8 cellular contexts compared by ENCODE assay signal in genomic region chr12:123457980-123458779, GRCh38. TPM values are rescaled to one million over a fixed set of nuclear protein-coding genes. Genes with fewer than 3 reads are reported as not detected.
DNase-seq lines count a peak whose midpoint lies in the region; ATAC-seq and TF ChIP-seq lines count a peak whose summit lies in the region.

Gene SNRNP35 (plus strand): TSS chr12:123458139. CDS start chr12:123465541, 7,402 bp downstream.

- ATAC-seq in GM21423 (IDR thresholded peaks at IDR 0.05; ENCODE audit: unreplicated experiment): peak; percentile 53
- peak; percentile 82 to 84 for ATAC-seq in naive thymus-derived CD8-positive, alpha-beta T cell
- peak; percentile 87 for ATAC-seq in stimulated activated memory B cell treated with anti-CD40 and anti-IgM and Interleukin-4, amounts not matched to agents 10 μg/mL and 1 μg/mL and 100 μg/mL, for 72 hours

- H3K4me1 Mint-ChIP-seq in activated T-helper 2 cell treated with anti-CD3 and anti-CD28 coated beads, Interferon-gamma antibody, Interleukin-2, Interleukin-4, amounts not matched to agents 10 μg/mL and 5 μg/mL and 100 μg/mL, durations not matched to agents 14 hours and 24 hours and 36 hours (ENCODE audit: low read depth): peaks cover 15% of the 10 kb centered on the region
- H3K4me1 Mint-ChIP-seq in naive thymus-derived CD8-positive, alpha-beta T cell: peaks cover 14 to 41% (median 28%) of the 10 kb centered on the region in 4 donors
- H3K4me1 Mint-ChIP-seq in stimulated activated memory B cell treated with anti-CD40 and anti-IgM and Interleukin-4, amounts not matched to agents 10 μg/mL and 1 μg/mL and 100 μg/mL, for 72 hours: peaks cover 32% of the 10 kb centered on the region

- H3K27me3 Mint-ChIP-seq in activated T-helper 2 cell treated with anti-CD3 and anti-CD28 coated beads, Interferon-gamma antibody, Interleukin-2, Interleukin-4, amounts not matched to agents 10 μg/mL and 5 μg/mL and 100 μg/mL, durations not matched to agents 14 hours and 24 hours and 36 hours (ENCODE audit: low read depth): no peaks in the 10 kb centered on the region
- H3K27me3 Mint-ChIP-seq in naive thymus-derived CD8-positive, alpha-beta T cell: no peaks in the 10 kb centered on the region
- H3K27me3 Mint-ChIP-seq in stimulated activated memory B cell treated with anti-CD40 and anti-IgM and Interleukin-4, amounts not matched to agents 10 μg/mL and 1 μg/mL and 100 μg/mL, for 72 hours: no peaks in the 10 kb centered on the region

- DNase-seq in COLO829 (ENCODE audit: low spot score) (peak; percentile 69), RWPE1 (ENCODE audit: low spot score) (peak; percentile 52), fibroblast of peridontal ligament (ENCODE audit: extremely low read depth) (peak; percentile 88)
- peak; percentile 81 for DNase-seq in activated T-helper 2 cell treated with anti-CD3 and anti-CD28 coated beads, Interferon-gamma antibody, Interleukin-2, Interleukin-4, amounts not matched to agents 10 μg/mL and 5 μg/mL and 100 μg/mL, durations not matched to agents 14 hours and 24 hours and 36 hours (ENCODE audit: low spot score)
- DNase-seq in naive thymus-derived CD8-positive, alpha-beta T cell: peak; percentile 77 to 98 (median 83)

- CTCF ChIA-PET in RWPE1 (lab: Yijun Ruan, JAX): interaction anchor here (0.6 to 0.7 kb wide), 2 partner anchors 36 to 1054 kb away, joined by 3 read pairs; no protein-coding TSS in a partner anchor

- peak within 1 kb of the TSS; percentile 99 for H3K27ac Mint-ChIP-seq in activated T-helper 2 cell treated with anti-CD3 and anti-CD28 coated beads, Interferon-gamma antibody, Interleukin-2, Interleukin-4, amounts not matched to agents 10 μg/mL and 5 μg/mL and 100 μg/mL, durations not matched to agents 14 hours and 24 hours and 36 hours
- peak within 1 kb of the TSS; percentile 100 for H3K27ac Mint-ChIP-seq in naive thymus-derived CD8-positive, alpha-beta T cell
- H3K27ac Mint-ChIP-seq in stimulated activated memory B cell treated with anti-CD40 and anti-IgM and Interleukin-4, amounts not matched to agents 10 μg/mL and 1 μg/mL and 100 μg/mL, for 72 hours: peak within 1 kb of the TSS; percentile 100

- peaks cover 22% of the 10 kb centered on the region for H3K36me3 Mint-ChIP-seq in activated T-helper 2 cell treated with anti-CD3 and anti-CD28 coated beads, Interferon-gamma antibody, Interleukin-2, Interleukin-4, amounts not matched to agents 10 μg/mL and 5 μg/mL and 100 μg/mL, durations not matched to agents 14 hours and 24 hours and 36 hours (ENCODE audit: low read depth)
- peaks cover 1 to 28% (median 4%) of the 10 kb centered on the region in 3 donors for H3K36me3 Mint-ChIP-seq in naive thymus-derived CD8-positive, alpha-beta T cell
- peaks cover 16% of the 10 kb centered on the region for H3K36me3 Mint-ChIP-seq in stimulated activated memory B cell treated with anti-CD40 and anti-IgM and Interleukin-4, amounts not matched to agents 10 μg/mL and 1 μg/mL and 100 μg/mL, for 72 hours

- TF ChIP-seq CTCF in RWPE1 (conservative IDR thresholded peaks at IDR 0.05; ENCODE audit: low read depth): no peak

- intact Hi-C loops in activated T-helper 2 cell treated with anti-CD3 and anti-CD28 coated beads, Interferon-gamma antibody, Interleukin-2, Interleukin-4, amounts not matched to agents 10 μg/mL and 5 μg/mL and 100 μg/mL, durations not matched to agents 14 hours and 24 hours and 36 hours (cut with micrococcal nuclease): loop anchor here (1.0 to 5.0 kb wide), 3 partner anchors 76 to 126 kb away; partner anchors contain the start of genes KMT5A, SBNO1 and TMED2

- H3K4me3 Mint-ChIP-seq in activated T-helper 2 cell treated with anti-CD3 and anti-CD28 coated beads, Interferon-gamma antibody, Interleukin-2, Interleukin-4, amounts not matched to agents 10 μg/mL and 5 μg/mL and 100 μg/mL, durations not matched to agents 14 hours and 24 hours and 36 hours (ENCODE audit: low read depth): peak within 1 kb of the TSS; percentile 94
- H3K4me3 Mint-ChIP-seq in naive thymus-derived CD8-positive, alpha-beta T cell: peak within 1 kb of the TSS; percentile 98 to 100 (median 100)
- H3K4me3 Mint-ChIP-seq in stimulated activated memory B cell treated with anti-CD40 and anti-IgM and Interleukin-4, amounts not matched to agents 10 μg/mL and 1 μg/mL and 100 μg/mL, for 72 hours: peak within 1 kb of the TSS; percentile 99

- POLR2A ChIA-PET in RWPE1 (lab: Yijun Ruan, JAX; ENCODE audit: low non-redundant PET): interaction anchor here (0.7 kb wide), 1 partner anchor 21 kb away, joined by 7 read pairs; no protein-coding TSS in a partner anchor
- POLR2A ChIA-PET in naive thymus-derived CD8-positive, alpha-beta T cell (lab: Charles Lee): interaction anchor here (0.6 to 4.6 kb wide), 26 partner anchors 9 to 1651 kb away, joined by 3 to 55 read pairs (median 5); partner anchors contain the start of genes DDX55, KMT5A, MPHOSPH9 and MTRFR

- H3K9me3 ChIP-seq in KOPT-K1 (ENCODE audit: insufficient read depth, low read length, poor library complexity, severe bottlenecking): no peaks in the 10 kb centered on the region

- H3K27ac ChIP-seq in KOPT-K1 (ENCODE audit: low read depth, low read length, poor library complexity, severe bottlenecking) (peak within 1 kb of the TSS; percentile 96), RWPE1 (peak within 1 kb of the TSS; percentile 99)

- no peaks in the 10 kb centered on the region for H3K36me3 ChIP-seq in KOPT-K1 (ENCODE audit: insufficient read depth, low read length)

- H3K9me3 Mint-ChIP-seq in activated T-helper 2 cell treated with anti-CD3 and anti-CD28 coated beads, Interferon-gamma antibody, Interleukin-2, Interleukin-4, amounts not matched to agents 10 μg/mL and 5 μg/mL and 100 μg/mL, durations not matched to agents 14 hours and 24 hours and 36 hours: no peaks in the 10 kb centered on the region
- no peaks in the 10 kb centered on the region for H3K9me3 Mint-ChIP-seq in naive thymus-derived CD8-positive, alpha-beta T cell
- H3K9me3 Mint-ChIP-seq in stimulated activated memory B cell treated with anti-CD40 and anti-IgM and Interleukin-4, amounts not matched to agents 10 μg/mL and 1 μg/mL and 100 μg/mL, for 72 hours: no peaks in the 10 kb centered on the region

RNA-seq across cellular contexts. Expression of gene SNRNP35, which starts in this region (rescaled TPM):
- total RNA-seq in activated T-helper 2 cell treated with anti-CD3 and anti-CD28 coated beads, Interferon-gamma antibody, Interleukin-2, Interleukin-4, amounts not matched to agents 10 μg/mL and 5 μg/mL and 100 μg/mL, durations not matched to agents 14 hours and 24 hours and 36 hours: 27.1 and 36.4 TPM in 2 replicates
- total RNA-seq in naive thymus-derived CD8-positive, alpha-beta T cell: 10 to 100 TPM; 46.6 to 48.8 TPM
- 10 to 100 TPM; 16.8 to 27.0 (median 20.4) TPM for polyA plus RNA-seq in naive thymus-derived CD8-positive, alpha-beta T cell

Comparison
In these comparisons a context has a peak if more than half of its experiments do, and no peak if none do; other contexts are left out.
1. Peak in every context shown above with its lines: DNase-seq, ATAC-seq and H3K27ac ChIP-seq.